8 cellular contexts compared by ENCODE assay signal in genomic region chrX:373641-374471, GRCh38. TPM values are rescaled to one million over a fixed set of nuclear protein-coding genes. Genes with fewer than 3 reads are reported as not detected.
DNase-seq lines count a peak whose midpoint lies in the region; ATAC-seq lines count a peak whose summit lies in the region.

No MANE protein-coding gene starts in this region.

- DNase-seq in activated naive CD4-positive, alpha-beta T cell treated with anti-CD3 and anti-CD28 coated beads, Interleukin-2, amount 50 U/mL, for 16 hours, result peak; percentile 54
- peak; percentile 31 for DNase-seq in stimulated activated CD4-positive, alpha-beta T cell treated with anti-CD3 and anti-CD28 coated beads, Interleukin-2, amount 100 ng/mL, for 4 hours (ENCODE audit: low read depth)
- DNase-seq in occipital lobe (lab: John Stamatoyannopoulos, UW), result no peak
- DNase-seq in globus pallidus (ENCODE audit: low spot score), result no peak
- DNase-seq in NCI-H2227 treated with DMSO at 0.1 percent for 48 hours (lab: John Stamatoyannopoulos, UW), result no peak
- no peak for DNase-seq in NCI-H2227 (lab: John Stamatoyannopoulos, UW; ENCODE audit: unreplicated experiment)

- peak; percentile 59 for ATAC-seq in HG02885 (IDR thresholded peaks at IDR 0.05; ENCODE audit: poor library complexity, unreplicated experiment)

- H3K4me3 ChIP-seq in iPS-11a (ENCODE audit: low read depth, low read length), result peak overlapping the region; percentile 58

RNA-seq across cellular contexts. Expression of gene PPP2R3B, which starts 12.9 kb away (rescaled TPM):
- total RNA-seq in occipital lobe, result 15.4 TPM

RNA-seq across cellular contexts. Expression of gene GTPBP6, which starts 55.3 kb away (rescaled TPM):
- total RNA-seq in occipital lobe, result 15.0 TPM

Comparison
In these comparisons a context has a peak if more than half of its experiments do, and no peak if none do; other contexts are left out.
1. DNase-seq: peak in activated naive CD4-positive, alpha-beta T cell treated with anti-CD3 and anti-CD28 coated beads, Interleukin-2, amount 50 U/mL, for 16 hours (single experiment) and stimulated activated CD4-positive, alpha-beta T cell treated with anti-CD3 and anti-CD28 coated beads, Interleukin-2, amount 100 ng/mL, for 4 hours (single experiment); none in occipital lobe (single experiment), globus pallidus (single experiment), NCI-H2227 treated with DMSO at 0.1 percent for 48 hours (single experiment) and NCI-H2227 (single experiment).